In genomic region chr2:226310081-226310625, GRCh38 we compare ENCODE assay signal across 17 cellular contexts.
"Had no signal": no experiment of that assay in that cellular context is flagged by ENCODE, and none has a peak within 500 bp of the region (broad histone marks: within the 10 kb centered on the region; RNA-seq: fewer than 3 reads in every experiment).

No MANE protein-coding gene starts in this region.

- DNase-seq: activated B cell treated with CpG ODN at 0.5 μM for 24 hours; activated CD4-positive, alpha-beta T cell treated with anti-CD3 and anti-CD28 coated beads, Interleukin-2, amount 10 ng/mL, durations not matched to agents 7 days and 5 days; activated CD8-positive, alpha-beta memory T cell treated with anti-CD3 and anti-CD28 coated beads for 24 hours; activated naive CD4-positive, alpha-beta T cell treated with anti-CD3 and anti-CD28 coated beads, Interleukin-2, amount 10 ng/mL, durations not matched to agents 7 days and 5 days; amniotic stem cell; dorsolateral prefrontal cortex; esophagus squamous epithelium; left ventricle myocardium superior; mesenchymal stem cell; ovary; retina; small intestine; T-helper 2 cell; transverse colon had no signal

- H3K4me3 ChIP-seq: dorsolateral prefrontal cortex, esophagus squamous epithelium, gastroesophageal sphincter, ovary, transverse colon had no signal

- ATAC-seq: activated T-helper 17 cell treated with anti-CD3 and anti-CD28 coated beads, Interleukin-2, amount 50 U/mL, for 72 hours; gastroesophageal sphincter; left ventricle myocardium superior; stimulated activated effector memory CD8-positive, alpha-beta T cell treated with anti-CD3 and anti-CD28 coated beads, Interleukin-12 subunit alpha, Interleukin-12 subunit beta, amount 100 ng/mL, for 72 hours had no signal

- H3K36me3 ChIP-seq: esophagus squamous epithelium, gastroesophageal sphincter, ovary, transverse colon had no signal

- H3K4me1 ChIP-seq: esophagus squamous epithelium, gastroesophageal sphincter, transverse colon had no signal

- H3K27me3 ChIP-seq: dorsolateral prefrontal cortex, esophagus squamous epithelium, gastroesophageal sphincter, ovary, transverse colon had no signal

- H3K9me3 ChIP-seq: esophagus squamous epithelium, gastroesophageal sphincter, ovary, transverse colon had no signal
